8 cellular contexts compared by ENCODE assay signal in genomic region chr2:199911052-199911876, GRCh38. TPM values are rescaled to one million over a fixed set of nuclear protein-coding genes. Genes with fewer than 3 reads are reported as not detected.
DNase-seq lines count a peak whose midpoint lies in the region; ATAC-seq, FAIRE-seq and TF ChIP-seq lines count a peak whose summit lies in the region.

TSS of gene C2orf69 (plus strand) at chr2:199911293. CDS start at chr2:199911439, 146 bp downstream.

- H3K4me3 Mint-ChIP-seq in activated T-cell treated with anti-CD3 and anti-CD28 coated beads, Interleukin-2, amount 50 U/mL, for 72 hours: peak within 1 kb of the TSS; percentile 94 to 95

- intact Hi-C loops in esophagus squamous epithelium (cut with DNase I): no loop called here

- 1 to 2% methylated on average over 32 to 48 of the region's 85 CpGs for WGBS in esophagus squamous epithelium, 2 donors

- peak in 3 of 4 donors; percentile 13 to 90 (median 74) for TF ChIP-seq POLR2A in esophagus squamous epithelium (IDR thresholded peaks at IDR 0.05)

- H3K36me3 ChIP-seq in KMS-11 (ENCODE audit: insufficient read depth) (no peaks in the 10 kb centered on the region), esophagus squamous epithelium (peaks cover 0 to 6% (median 0%) of the 10 kb centered on the region in 3 donors)

- H3K27ac Mint-ChIP-seq in activated T-cell treated with anti-CD3 and anti-CD28 coated beads, Interleukin-2, amount 50 U/mL, for 72 hours: peak within 1 kb of the TSS; percentile 90

- peak within 1 kb of the TSS; percentile 76 for H2AFZ ChIP-seq in KMS-11 (ENCODE audit: low read depth)

- peak within 1 kb of the TSS; percentile 79 for H3K4me2 ChIP-seq in KMS-11

- H3K9ac ChIP-seq in KMS-11: peak within 1 kb of the TSS; percentile 91

- peak; percentile 86 for FAIRE-seq in RCC 7860 (lab: Jason Lieb, UNC)

- H3K27me3 Mint-ChIP-seq in activated T-cell treated with anti-CD3 and anti-CD28 coated beads, Interleukin-2, amount 50 U/mL, for 72 hours (ENCODE audit: low read depth): peaks cover 9% of the 10 kb centered on the region

- H4K20me1 ChIP-seq in KMS-11 (ENCODE audit: insufficient read depth): no peaks in the 10 kb centered on the region

- TF ChIP-seq CTCF in KMS-11 (conservative IDR thresholded peaks at IDR 0.05; ENCODE audit: low read depth, low read length) (no peak), esophagus squamous epithelium (IDR thresholded peaks at IDR 0.05) (peak in 2 of 6 experiments; percentile 5 to 6)

- DNase-seq in DMS53 treated with DMSO at 0.1 percent for 48 hours (lab: John Stamatoyannopoulos, UW; ENCODE audit: unreplicated experiment) (peak; percentile 97), RCC 7860 (ENCODE audit: low spot score) (peak; percentile 97), esophagus squamous epithelium (lab: John Stamatoyannopoulos, UW) (peak; percentile 71), myocyte (ENCODE audit: low read depth) (peak; percentile 96)
- DNase-seq in activated T-cell treated with anti-CD3 and anti-CD28 coated beads, Interleukin-2, amount 50 U/mL, for 72 hours: peak; percentile 91 to 93
- peak; percentile 79 to 92 for DNase-seq in stimulated activated CD8-positive, alpha-beta memory T cell treated with anti-CD3 and anti-CD28 coated beads, Interleukin-7, amount 100 ng/mL, for 48 hours (ENCODE audit: extremely low read depth in 1 of 2, low read depth in 1 of 2)

- H3K4me1 ChIP-seq in KMS-11 (ENCODE audit: low read depth, poor library complexity, severe bottlenecking): peaks cover 26% of the 10 kb centered on the region
- H3K4me1 ChIP-seq in esophagus squamous epithelium: peaks cover 14 to 39% (median 16%) of the 10 kb centered on the region in 3 donors

- H3K27ac ChIP-seq in KMS-11 (peak within 1 kb of the TSS; percentile 92), esophagus squamous epithelium (peak within 1 kb of the TSS; percentile 98 to 99 (median 98))

- H3K27me3 ChIP-seq in KMS-11 (ENCODE audit: insufficient read depth, low read depth) (no peaks in the 10 kb centered on the region), esophagus squamous epithelium (no peaks in the 10 kb centered on the region)

- peaks cover 11 to 21% of the 10 kb centered on the region in 2 donors for H3K36me3 Mint-ChIP-seq in activated T-cell treated with anti-CD3 and anti-CD28 coated beads, Interleukin-2, amount 50 U/mL, for 72 hours (ENCODE audit: insufficient read depth in 2 of 2)

- H3K79me2 ChIP-seq in KMS-11 (ENCODE audit: insufficient read depth, low read depth): peaks cover 43% of the 10 kb centered on the region

- H3K9me3 ChIP-seq in esophagus squamous epithelium: no peaks in the 10 kb centered on the region

- peak; percentile 92 for ATAC-seq in GM21737 (IDR thresholded peaks at IDR 0.05; ENCODE audit: unreplicated experiment)
- ATAC-seq in activated T-cell treated with anti-CD3 and anti-CD28 coated beads, Interleukin-2, amount 50 U/mL, for 72 hours (replicated peaks in 1 of 2): peak; percentile 91 to 93

- H3K4me3 ChIP-seq in KMS-11 (IDR thresholded peaks at IDR 0.05; ENCODE audit: insufficient read depth, low read depth, low read length) (no peak within 1 kb of the TSS), esophagus squamous epithelium (peak within 1 kb of the TSS; percentile 86 to 99 (median 90))

- H3K9me3 Mint-ChIP-seq in activated T-cell treated with anti-CD3 and anti-CD28 coated beads, Interleukin-2, amount 50 U/mL, for 72 hours: peaks cover 0 to 3% of the 10 kb centered on the region in 2 donors

- H3K4me1 Mint-ChIP-seq in activated T-cell treated with anti-CD3 and anti-CD28 coated beads, Interleukin-2, amount 50 U/mL, for 72 hours (ENCODE audit: low read depth): peaks cover 27% of the 10 kb centered on the region

RNA-seq across cellular contexts. Expression of gene C2orf69, which starts in this region (rescaled TPM):
- 10 to 100 TPM; 16.3 to 19.1 TPM for total RNA-seq in activated T-cell treated with anti-CD3 and anti-CD28 coated beads, Interleukin-2, amount 50 U/mL, for 72 hours
- total RNA-seq in esophagus squamous epithelium (10 to 100 TPM in 2 of 4 donors, 1 to 10 TPM in 2; 6.1 to 10.7 (median 9.6) TPM), myocyte (10.9 and 13.3 TPM in 2 replicates)
- polyA plus RNA-seq in myocyte (2012): 4.3 TPM
